Comparison of ENCODE assay signal across 10 cellular contexts in the genomic region with DNA sequence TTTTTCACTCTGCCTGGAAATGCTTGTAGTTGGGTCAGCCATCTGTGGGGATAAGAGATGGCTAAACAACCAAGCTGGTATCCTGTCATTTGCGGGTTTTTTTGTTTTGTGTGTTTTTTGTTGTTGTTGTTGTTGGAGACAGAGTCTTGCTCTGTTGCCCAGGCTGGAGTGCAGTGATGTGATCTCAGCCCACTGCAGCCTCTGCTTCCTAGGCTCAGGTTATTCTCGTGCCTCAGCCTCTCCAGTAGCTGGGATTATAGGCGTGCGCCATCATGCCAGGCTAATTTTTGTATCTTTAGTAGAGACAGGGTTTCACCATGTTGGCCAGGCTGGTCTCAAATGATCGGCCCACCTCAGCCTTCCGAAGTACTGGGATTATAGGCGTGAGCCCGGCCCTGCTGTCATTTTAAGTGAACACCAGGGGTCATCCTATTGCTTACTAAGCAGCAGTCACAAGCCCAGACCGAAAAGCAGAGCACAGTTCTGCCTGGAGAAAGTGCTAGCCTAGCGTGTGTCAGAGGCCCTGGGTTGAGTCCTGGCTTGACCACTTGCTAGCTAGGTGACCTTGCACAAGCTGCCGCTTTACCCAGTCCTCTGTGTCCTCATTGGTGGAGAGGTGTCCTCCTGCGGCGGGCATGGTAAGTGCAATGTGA. TPM values are rescaled to one million over a fixed set of nuclear protein-coding genes. Genes with fewer than 3 reads are reported as not detected.
A peak's percentile ranks its signal among the peaks of the same experiment; 100 is the strongest.
DNase-seq lines count a peak whose midpoint lies in the region; ATAC-seq and TF ChIP-seq lines count a peak whose summit lies in the region.
"Had no signal": no experiment of that assay in that cellular context is flagged by ENCODE, and none has a peak within 500 bp of the region (broad histone marks: within the 10 kb centered on the region; RNA-seq: fewer than 3 reads in every experiment).

No MANE protein-coding gene starts in this region.

- H3K36me3 ChIP-seq in Loucy (ENCODE audit: insufficient read depth, low read length) (no peaks in the 10 kb centered on the region), skeletal muscle tissue (ENCODE audit: control insufficient read depth in 3 of 3, insufficient read depth in 3 of 3, low read length in 3 of 3) (peaks cover 49 to 58% (median 56%) of the 10 kb centered on the region in 3 donors)

- H3K27ac ChIP-seq in skeletal muscle tissue (ENCODE audit: low read depth, low read length) = no peak overlapping the region

- peaks cover 15% of the 10 kb centered on the region for H4K20me1 ChIP-seq in Loucy (ENCODE audit: insufficient read depth, low read length, poor library complexity, severe bottlenecking)

- POLR2A ChIA-PET in activated B cell treated with CpG ODN at 0.5 μM for 24 hours (lab: Charles Lee) = interaction anchor here (1.0 kb wide), 1 partner anchor 13 kb away, joined by 4 read pairs; no protein-coding TSS in a partner anchor

- H3K4me3 Mint-ChIP-seq in activated B cell treated with CpG ODN at 0.5 μM for 24 hours = no peak overlapping the region

- H3K27me3 ChIP-seq in Loucy (ENCODE audit: insufficient read depth, low read length, poor library complexity, severe bottlenecking) = no peaks in the 10 kb centered on the region
- H3K27me3 ChIP-seq in skeletal muscle tissue (ENCODE audit: control insufficient read depth in 3 of 3, insufficient read depth in 3 of 3, low read length in 3 of 3) = no peaks in the 10 kb centered on the region

- peaks cover 42% of the 10 kb centered on the region for H3K79me2 ChIP-seq in Loucy (ENCODE audit: insufficient read depth, low read length)

- ATAC-seq in activated B cell treated with CpG ODN at 0.5 μM for 24 hours (ENCODE audit: low read depth) (no peak), GM21717 (IDR thresholded peaks at IDR 0.05; ENCODE audit: unreplicated experiment) (no peak), HG03565 (IDR thresholded peaks at IDR 0.05; ENCODE audit: unreplicated experiment) (no peak)

- peak overlapping the region; percentile 30 for H3K27ac Mint-ChIP-seq in activated B cell treated with CpG ODN at 0.5 μM for 24 hours

- H3K9me3 Mint-ChIP-seq in activated B cell treated with CpG ODN at 0.5 μM for 24 hours = no peaks in the 10 kb centered on the region

- H3K4me3 ChIP-seq in Loucy (ENCODE audit: low read length, poor library complexity, severe bottlenecking) (no peak overlapping the region), skeletal muscle tissue (ENCODE audit: low read length in 3 of 3) (peak overlapping the region in 1 of 3 donors; percentile 14)
- H3K4me3 ChIP-seq: skin epidermis had no signal

- intact Hi-C loops in activated B cell treated with CpG ODN at 0.5 μM for 24 hours (cut with micrococcal nuclease) = loop anchor here (5.0 to 10.0 kb wide), 3 partner anchors 165 to 463 kb away; a partner anchor contains a TSS

- H3K4me1 Mint-ChIP-seq in activated B cell treated with CpG ODN at 0.5 μM for 24 hours = peaks cover 74% of the 10 kb centered on the region

- H3K27me3 Mint-ChIP-seq in activated B cell treated with CpG ODN at 0.5 μM for 24 hours = no peaks in the 10 kb centered on the region

- CTCF ChIA-PET in activated B cell treated with CpG ODN at 0.5 μM for 24 hours (lab: Charles Lee) = no interaction called here

- peaks cover 89% of the 10 kb centered on the region for H3K36me3 Mint-ChIP-seq in activated B cell treated with CpG ODN at 0.5 μM for 24 hours (ENCODE audit: low read depth)

- H3K4me2 ChIP-seq in Loucy (ENCODE audit: low read depth, low read length, poor library complexity, severe bottlenecking) = peak overlapping the region; percentile 39

- H3K4me1 ChIP-seq in Loucy (ENCODE audit: insufficient read depth, low read length, poor library complexity, severe bottlenecking) (peaks cover 24% of the 10 kb centered on the region), skeletal muscle tissue (ENCODE audit: control insufficient read depth in 3 of 3, insufficient read depth in 3 of 3, low read length in 3 of 3) (peaks cover 50 to 55% (median 54%) of the 10 kb centered on the region in 3 donors)

- H3K9me3 ChIP-seq in Loucy (ENCODE audit: insufficient read depth, low read depth, low read length) (no peaks in the 10 kb centered on the region), skeletal muscle tissue (ENCODE audit: control insufficient read depth in 3 of 3, low read length in 3 of 3) (no peaks in the 10 kb centered on the region)

- H3K9me2 ChIP-seq in Loucy (replicated peaks; ENCODE audit: low read depth, low read length) = no peaks in the 10 kb centered on the region

- DNase-seq in EH (ENCODE audit: low read depth) = peak; percentile 76
- DNase-seq in activated B cell treated with CpG ODN at 0.5 μM for 24 hours = no peak
- DNase-seq in glomerular visceral epithelial cell (ENCODE audit: extremely low spot score) = peak; percentile 38
- DNase-seq in central memory CD4-positive, alpha-beta T cell = no peak

- no peak overlapping the region for H3K9ac ChIP-seq in Loucy (ENCODE audit: low read depth, low read length, poor library complexity, severe bottlenecking)
- peak overlapping the region in 2 of 3 donors; percentile 20 to 45 for H3K9ac ChIP-seq in skeletal muscle tissue (ENCODE audit: low read depth in 1 of 3, low read length in 3 of 3)

- TF ChIP-seq CTCF in Loucy (conservative IDR thresholded peaks at IDR 0.05; ENCODE audit: low read length) = peak; percentile 63
- TF ChIP-seq CTCF in activated B cell treated with CpG ODN at 0.5 μM for 24 hours (IDR thresholded peaks at IDR 0.05) = no peak

- no peak overlapping the region for H2AFZ ChIP-seq in Loucy (ENCODE audit: low read length)

- no peaks in the 10 kb centered on the region for H3F3A ChIP-seq in Loucy (ENCODE audit: low read depth)

RNA-seq across cellular contexts. Expression of a gene that starts 4.6 kb away (rescaled TPM):
- total RNA-seq in activated B cell treated with CpG ODN at 0.5 μM for 24 hours (32.5 and 36.9 TPM in 2 replicates), skeletal muscle tissue (8.9 TPM)

RNA-seq across cellular contexts. Expression of a gene that starts 4.9 kb away (rescaled TPM):
- 44.8 and 46.4 TPM in 2 replicates for total RNA-seq in activated B cell treated with CpG ODN at 0.5 μM for 24 hours
- total RNA-seq in skeletal muscle tissue = 21.9 TPM

RNA-seq across cellular contexts. Expression of a gene that starts 43.6 kb away (rescaled TPM):
- total RNA-seq in activated B cell treated with CpG ODN at 0.5 μM for 24 hours (17.9 and 18.4 TPM in 2 replicates), skeletal muscle tissue (13.0 TPM)

RNA-seq across cellular contexts. Expression of a gene that starts 57.8 kb away (rescaled TPM):
- not detected in 2 replicates for total RNA-seq in activated B cell treated with CpG ODN at 0.5 μM for 24 hours
- not detected for total RNA-seq in skeletal muscle tissue
- total RNA-seq: T-helper 1 cell treated with Interleukin-12 subunit alpha and Interleukin-12 subunit beta and Interleukin-4 antibody, amounts not matched to agents 30 ng/mL and 1 ng/mL, for 36 hours had no signal

RNA-seq across cellular contexts. Expression of a gene that starts 59.3 kb away (rescaled TPM):
- total RNA-seq in activated B cell treated with CpG ODN at 0.5 μM for 24 hours (5.6 and 8.8 TPM in 2 replicates), skeletal muscle tissue (23.0 TPM)

Comparison
In these comparisons a context has a peak if more than half of its experiments do, and no peak if none do; other contexts are left out.
1. DNase-seq: peak in EH (single experiment) and glomerular visceral epithelial cell (single experiment); none in activated B cell treated with CpG ODN at 0.5 μM for 24 hours (single experiment) and central memory CD4-positive, alpha-beta T cell (single experiment).